ENCODE assay signal across 12 cellular contexts in the genomic region with DNA sequence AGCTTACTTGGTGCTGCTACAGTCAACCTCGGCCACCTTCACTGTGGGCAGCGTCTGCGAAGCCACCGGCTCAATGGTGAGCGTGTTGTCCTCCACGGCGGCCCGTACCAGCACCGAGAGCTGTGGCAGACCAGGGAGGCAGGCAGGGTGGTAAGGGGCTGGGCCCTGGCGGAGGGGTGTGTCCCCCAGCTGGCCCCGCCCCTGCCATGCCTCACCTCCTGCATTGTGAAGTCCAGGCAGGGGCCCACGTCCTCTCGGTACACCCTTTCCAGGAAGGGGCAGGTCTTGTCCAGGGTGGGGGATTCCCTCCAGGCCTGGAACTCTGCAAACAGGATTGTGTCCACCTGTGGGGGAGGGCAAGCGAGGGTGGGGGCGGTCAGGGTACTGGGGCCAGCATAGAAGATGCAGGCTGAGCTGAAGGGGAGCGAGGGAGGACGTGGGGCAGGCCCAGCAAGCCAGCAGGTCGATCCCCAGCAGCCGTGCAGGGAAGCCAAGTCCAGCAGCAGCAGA. TPM values are rescaled to one million over a fixed set of nuclear protein-coding genes. Genes with fewer than 3 reads are reported as not detected.
A peak's percentile ranks its signal among the peaks of the same experiment; 100 is the strongest.
DNase-seq lines count a peak whose midpoint lies in the region; ATAC-seq and TF ChIP-seq lines count a peak whose summit lies in the region.
"Had no signal": no experiment of that assay in that cellular context is flagged by ENCODE, and none has a peak within 500 bp of the region (broad histone marks: within the 10 kb centered on the region; RNA-seq: fewer than 3 reads in every experiment).

No MANE protein-coding gene starts in this region.

- peaks cover 0 to 5% (median 0%) of the 10 kb centered on the region in 4 donors for H3K4me1 ChIP-seq in liver (ENCODE audit: control insufficient read depth in 4 of 4, insufficient read depth in 4 of 4, low read length in 3 of 4)
- peaks cover 0 to 21% (median 8%) of the 10 kb centered on the region in 4 donors for H3K4me1 ChIP-seq in stomach

- TF ChIP-seq EP300 in stomach (IDR thresholded peaks at IDR 0.05) = no peak

- no peak for TF ChIP-seq POLR2A in stomach (IDR thresholded peaks at IDR 0.05)

- no peak overlapping the region for H3K27ac ChIP-seq in liver (ENCODE audit: low read depth in 1 of 2, low read length in 2 of 2)
- H3K27ac ChIP-seq in stomach = peak overlapping the region in 2 of 5 donors; percentile 13 to 56

- intact Hi-C loops in stomach (cut with DNase I; ENCODE audit: low total_unique reads) = loop anchor here (5.0 kb wide), 2 partner anchors 43 to 178 kb away; no protein-coding TSS in a partner anchor

- H3K27me3 ChIP-seq in liver (ENCODE audit: control insufficient read depth in 4 of 4, insufficient read depth in 4 of 4, low read length in 3 of 4) (no peaks in the 10 kb centered on the region), stomach (no peaks in the 10 kb centered on the region)

- no peaks in the 10 kb centered on the region for H3K9me3 ChIP-seq in liver (ENCODE audit: control insufficient read depth in 4 of 4, low read length in 3 of 4)
- no peaks in the 10 kb centered on the region for H3K9me3 ChIP-seq in stomach
- H3K9me3 ChIP-seq: SK-N-SH had no signal

- TF ChIP-seq CTCF in liver (IDR thresholded peaks at IDR 0.05; ENCODE audit: low read depth, low read length, missing input control) = no peak
- TF ChIP-seq CTCF in stomach (IDR thresholded peaks at IDR 0.05) = no peak

- DNase-seq in activated T-cell treated with anti-CD3 and anti-CD28 coated beads for 48 hours (ENCODE audit: low read depth) = peak; percentile 14
- no peak for DNase-seq in activated T-cell treated with anti-CD3 and anti-CD28 coated beads for 4 hours
- peak; percentile 82 for DNase-seq in ecto neural progenitor cell (ENCODE audit: low spot score)
- DNase-seq in stomach = peak; percentile 81
- no peak for DNase-seq in superior temporal gyrus (ENCODE audit: extremely low spot score)
- DNase-seq in activated gamma-delta T cell treated with Interleukin-2 at 50 U/mL for 16 hours = no peak
- DNase-seq: anterior cingulate cortex, NCI-H1092 treated with DMSO at 0.1 percent for 48 hours, NCI-H526 treated with DMSO at 0.1 percent for 48 hours, SK-N-SH had no signal

- 41% methylated on average over 19 of the region's 19 CpGs for WGBS in liver
- 22 to 48% (median 29%) methylated on average over 7 to 19 of the region's 19 CpGs for WGBS in stomach, 5 donors

- peak overlapping the region in 1 of 2 donors; percentile 37 for H3K9ac ChIP-seq in liver (ENCODE audit: low read depth in 1 of 2, low read length in 2 of 2)
- H3K9ac ChIP-seq: SK-N-SH had no signal

- H3K36me3 ChIP-seq in liver (ENCODE audit: control insufficient read depth in 4 of 4, insufficient read depth in 3 of 4, low read depth in 1 of 4, low read length in 3 of 4) (no peaks in the 10 kb centered on the region), stomach (peaks cover 10 to 69% (median 51%) of the 10 kb centered on the region in 4 donors)

- H3K4me3 ChIP-seq in liver (ENCODE audit: low read depth in 1 of 3, low read length in 3 of 3) = peak overlapping the region in 2 of 3 donors; percentile 4 to 34
- H3K4me3 ChIP-seq in stomach = peak overlapping the region; percentile 14 to 36 (median 30)

- TF ChIP-seq RAD21 in liver (IDR thresholded peaks at IDR 0.05) = no peak

- ATAC-seq in HG02588 (IDR thresholded peaks at IDR 0.05; ENCODE audit: unreplicated experiment) = no peak

TF ChIP-seq in liver, 16 proteins besides CTCF, POLR2A, EP300 and RAD21:
- TF ChIP-seq JUND (IDR thresholded peaks at IDR 0.05) (no peak), SP1 (IDR thresholded peaks at IDR 0.05) (peak; percentile 35)
- TF ChIP-seq, protein P1, sequence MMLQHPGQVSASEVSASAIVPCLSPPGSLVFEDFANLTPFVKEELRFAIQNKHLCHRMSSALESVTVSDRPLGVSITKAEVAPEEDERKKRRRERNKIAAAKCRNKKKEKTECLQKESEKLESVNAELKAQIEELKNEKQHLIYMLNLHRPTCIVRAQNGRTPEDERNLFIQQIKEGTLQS (IDR thresholded peaks at IDR 0.05) = no peak

RNA-seq across cellular contexts. Expression of a gene that starts 12.8 kb away (rescaled TPM):
- total RNA-seq in liver (10 to 100 TPM in 1 of 2 donors, 1 to 10 TPM in 1; 5.0 to 41.6 TPM), stomach (10 to 100 TPM in 2 of 5 donors, 1 to 10 TPM in 1, under 1 TPM in 1, not detected in 1; 0.58 to 12.8 (median 7.1) TPM)
- polyA plus RNA-seq in liver (1 to 10 TPM; 2.1 to 5.8 TPM), stomach (10 to 100 TPM in 2 of 3 donors, 1 to 10 TPM in 1; 5.3 to 13.3 (median 11.6) TPM)

RNA-seq across cellular contexts. Expression of a gene that starts 13.2 kb away (rescaled TPM):
- total RNA-seq in liver (10 to 100 TPM in 1 of 2 donors, 1 to 10 TPM in 1; 8.3 to 13.6 TPM), stomach (100 to 1,000 TPM in 1 of 5 donors, 10 to 100 TPM in 3, 1 to 10 TPM in 1; 2.6 to 140 (median 22.8) TPM)
- polyA plus RNA-seq in liver (10 to 100 TPM in 1 of 2 donors, 1 to 10 TPM in 1; 8.9 to 11.7 TPM), stomach (10 to 100 TPM in 1 of 3 donors, 1 to 10 TPM in 2; 7.5 to 23.3 (median 7.9) TPM)

RNA-seq across cellular contexts. Expression of a gene that starts 45.6 kb away (rescaled TPM):
- total RNA-seq in liver (1 to 10 TPM; 1.3 to 1.6 TPM), stomach (10 to 100 TPM in 2 of 5 donors, 1 to 10 TPM in 2, not detected in 1; 1.2 to 27.4 (median 6.6) TPM)
- polyA plus RNA-seq in liver (under 1 TPM; 0.22 to 0.85 TPM), stomach (1 to 10 TPM; 3.4 to 3.8 (median 3.7) TPM)

Comparison
In these comparisons a context has a peak if more than half of its experiments do, and no peak if none do; other contexts are left out.
1. DNase-seq: peak in activated T-cell treated with anti-CD3 and anti-CD28 coated beads for 48 hours (single experiment), ecto neural progenitor cell (single experiment) and stomach (single experiment); none in activated T-cell treated with anti-CD3 and anti-CD28 coated beads for 4 hours (single experiment), superior temporal gyrus (single experiment) and activated gamma-delta T cell treated with Interleukin-2 at 50 U/mL for 16 hours (single experiment).